Comparison of ENCODE assay signal across 1 cellular context in the genomic region with DNA sequence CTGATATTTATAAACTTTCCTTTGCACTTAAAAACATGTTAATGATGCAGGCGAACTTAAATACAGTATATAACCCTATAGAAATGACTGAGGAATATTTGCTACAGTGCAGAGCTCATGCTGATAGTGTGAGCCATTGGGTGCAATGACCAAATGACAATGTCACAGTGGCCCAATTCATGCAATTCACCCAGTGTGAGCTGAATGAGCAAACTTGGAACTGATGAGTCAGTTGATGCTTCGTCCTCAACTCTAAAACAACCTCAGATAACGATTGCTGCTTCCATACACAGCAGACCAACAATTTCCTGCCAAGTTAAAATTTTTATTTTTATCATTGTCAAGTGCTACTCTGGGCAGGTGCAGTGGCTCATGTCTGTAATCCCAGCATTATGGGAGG.
TF ChIP-seq lines count a peak whose summit lies in the region.

No MANE protein-coding gene starts in this region.

TF ChIP-seq in GM12878, 131 proteins besides CTCF, POLR2A, EP300 and RAD21 (continued from another document):
- TF ChIP-seq, protein P1, sequence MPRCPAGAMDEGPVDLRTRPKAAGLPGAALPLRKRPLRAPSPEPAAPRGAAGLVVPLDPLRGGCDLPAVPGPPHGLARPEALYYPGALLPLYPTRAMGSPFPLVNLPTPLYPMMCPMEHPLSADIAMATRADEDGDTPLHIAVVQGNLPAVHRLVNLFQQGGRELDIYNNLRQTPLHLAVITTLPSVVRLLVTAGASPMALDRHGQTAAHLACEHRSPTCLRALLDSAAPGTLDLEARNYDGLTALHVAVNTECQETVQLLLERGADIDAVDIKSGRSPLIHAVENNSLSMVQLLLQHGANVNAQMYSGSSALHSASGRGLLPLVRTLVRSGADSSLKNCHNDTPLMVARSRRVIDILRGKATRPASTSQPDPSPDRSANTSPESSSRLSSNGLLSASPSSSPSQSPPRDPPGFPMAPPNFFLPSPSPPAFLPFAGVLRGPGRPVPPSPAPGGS (IDR thresholded peaks at IDR 0.05; ENCODE audit: borderline replicate concordance, insufficient read depth, low read depth, low read length, poor library complexity, severe bottlenecking) = peak; percentile 35
- TF ChIP-seq GABPA (IDR thresholded peaks at IDR 0.05; ENCODE audit: low read depth) = no peak
- TF ChIP-seq SIX5 (IDR thresholded peaks at IDR 0.05; ENCODE audit: low read depth, low read length, severe bottlenecking) = no peak
- TF ChIP-seq, protein P2, sequence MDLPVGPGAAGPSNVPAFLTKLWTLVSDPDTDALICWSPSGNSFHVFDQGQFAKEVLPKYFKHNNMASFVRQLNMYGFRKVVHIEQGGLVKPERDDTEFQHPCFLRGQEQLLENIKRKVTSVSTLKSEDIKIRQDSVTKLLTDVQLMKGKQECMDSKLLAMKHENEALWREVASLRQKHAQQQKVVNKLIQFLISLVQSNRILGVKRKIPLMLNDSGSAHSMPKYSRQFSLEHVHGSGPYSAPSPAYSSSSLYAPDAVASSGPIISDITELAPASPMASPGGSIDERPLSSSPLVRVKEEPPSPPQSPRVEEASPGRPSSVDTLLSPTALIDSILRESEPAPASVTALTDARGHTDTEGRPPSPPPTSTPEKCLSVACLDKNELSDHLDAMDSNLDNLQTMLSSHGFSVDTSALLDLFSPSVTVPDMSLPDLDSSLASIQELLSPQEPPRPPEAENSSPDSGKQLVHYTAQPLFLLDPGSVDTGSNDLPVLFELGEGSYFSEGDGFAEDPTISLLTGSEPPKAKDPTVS (IDR thresholded peaks at IDR 0.05; ENCODE audit: low read depth, low read length) = no peak
- TF ChIP-seq, protein P3, sequence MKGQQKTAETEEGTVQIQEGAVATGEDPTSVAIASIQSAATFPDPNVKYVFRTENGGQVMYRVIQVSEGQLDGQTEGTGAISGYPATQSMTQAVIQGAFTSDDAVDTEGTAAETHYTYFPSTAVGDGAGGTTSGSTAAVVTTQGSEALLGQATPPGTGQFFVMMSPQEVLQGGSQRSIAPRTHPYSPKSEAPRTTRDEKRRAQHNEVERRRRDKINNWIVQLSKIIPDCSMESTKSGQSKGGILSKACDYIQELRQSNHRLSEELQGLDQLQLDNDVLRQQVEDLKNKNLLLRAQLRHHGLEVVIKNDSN (IDR thresholded peaks at IDR 0.05; ENCODE audit: borderline replicate concordance, extremely low read length, insufficient read depth, low read depth, low read length) = no peak
TF ChIP-seq in GM12878: peak in this region for 1.
